Comparison of ENCODE assay signal across 8 cellular contexts in the genomic region with DNA sequence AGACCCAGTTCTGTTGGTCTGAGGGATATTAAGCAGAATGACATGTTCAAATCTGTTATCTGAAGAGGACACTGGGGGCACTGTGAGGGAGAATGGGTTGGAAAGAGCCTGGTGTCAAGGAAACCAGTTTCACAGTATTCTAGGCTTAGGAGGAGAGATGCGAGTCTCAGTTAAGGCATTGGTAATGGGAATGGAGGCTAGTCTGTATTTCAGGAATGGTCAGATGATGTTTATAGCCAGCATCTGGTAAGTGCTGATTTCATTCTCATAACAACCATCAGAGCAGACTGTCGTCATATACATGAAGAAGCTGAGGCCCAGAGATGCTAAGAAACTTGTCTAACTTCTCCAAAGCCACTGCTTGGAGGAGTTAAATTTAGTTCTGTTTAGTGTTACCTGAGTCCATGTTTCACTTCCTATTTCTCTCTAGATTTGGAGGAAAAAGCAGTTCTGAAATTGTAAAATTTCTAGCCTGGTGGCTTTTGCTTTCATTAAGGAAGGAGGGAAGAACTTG.
A peak's percentile ranks its signal among the peaks of the same experiment; 100 is the strongest.
DNase-seq lines count a peak whose midpoint lies in the region; ATAC-seq and TF ChIP-seq lines count a peak whose summit lies in the region.

No MANE protein-coding gene starts in this region.

- no peak for TF ChIP-seq EP300 in gastroesophageal sphincter (IDR thresholded peaks at IDR 0.05)

- no peak for TF ChIP-seq CTCF in GM13976 (IDR thresholded peaks at IDR 0.05; ENCODE audit: borderline replicate concordance, control extremely low read depth, extremely low read depth, insufficient read depth, missing control alignments)
- TF ChIP-seq CTCF in gastroesophageal sphincter (IDR thresholded peaks at IDR 0.05), result no peak
- TF ChIP-seq CTCF in heart left ventricle (IDR thresholded peaks at IDR 0.05), result no peak

- H3K9me3 ChIP-seq in gastroesophageal sphincter (no peaks in the 10 kb centered on the region), heart left ventricle (no peaks in the 10 kb centered on the region)

- H3K4me1 ChIP-seq in gastroesophageal sphincter (peaks cover 6 to 52% (median 12%) of the 10 kb centered on the region in 3 donors), heart left ventricle (peaks cover 0 to 70% (median 41%) of the 10 kb centered on the region in 12 donors)

- 79 to 81% methylated on average over 2 of the region's 2 CpGs for WGBS in gastroesophageal sphincter (ENCODE audit: low coverage in 1 of 2), 2 donors
- 82 to 91% (median 86%) methylated on average over 2 of the region's 2 CpGs for WGBS in heart left ventricle, 4 donors

- intact Hi-C loops in heart left ventricle (cut with DNase I), result loop anchor here in 4 of 10 donors (5.0 to 10.0 kb wide), 5 partner anchors 62 to 454 kb away; no protein-coding TSS in a partner anchor

- ATAC-seq in gastroesophageal sphincter, result no peak
- ATAC-seq in heart left ventricle, result no peak

- H3K27ac ChIP-seq in gastroesophageal sphincter (peak overlapping the region in 3 of 4 donors; percentile 61 to 99 (median 99)), heart left ventricle (peak overlapping the region in 2 of 12 donors; percentile 99 to 100)

- H3K36me3 ChIP-seq in gastroesophageal sphincter (no peaks in the 10 kb centered on the region), heart left ventricle (no peaks in the 10 kb centered on the region)

- peak; percentile 21 to 36 for DNase-seq in AML-193 (lab: John Stamatoyannopoulos, UW)
- peak; percentile 24 for DNase-seq in GM13976 (ENCODE audit: low spot score)
- peak; percentile 37 for DNase-seq in SK-N-DZ (ENCODE audit: low spot score)
- DNase-seq in NCI-H226, result no peak
- no peak for DNase-seq in heart left ventricle
- DNase-seq in UCSD-AML1 (lab: John Stamatoyannopoulos, UW; ENCODE audit: unreplicated experiment), result no peak
- no peak for DNase-seq in stimulated activated naive CD4-positive, alpha-beta T cell treated with Interleukin-2 at 50 U/mL for 16 hours (lab: John Stamatoyannopoulos, UW)

- TF ChIP-seq POLR2A in gastroesophageal sphincter (IDR thresholded peaks at IDR 0.05) (no peak), heart left ventricle (IDR thresholded peaks at IDR 0.05) (no peak)

- H3K4me3 ChIP-seq in gastroesophageal sphincter (no peak overlapping the region), heart left ventricle (peak overlapping the region in 1 of 12 donors; percentile 4)

- in situ Hi-C loops in GM13976 (cut with MboI; ENCODE audit: low sequenced_read_pairs, unreplicated experiment), result no loop called here

- H3K27me3 ChIP-seq in gastroesophageal sphincter (no peaks in the 10 kb centered on the region), heart left ventricle (no peaks in the 10 kb centered on the region)

Comparison
In these comparisons a context has a peak if more than half of its experiments do, and no peak if none do; other contexts are left out.
1. DNase-seq: peak in AML-193 (2 of 2), GM13976 (single experiment) and SK-N-DZ (single experiment); none in NCI-H226 (single experiment), heart left ventricle (0 of 5), UCSD-AML1 (single experiment) and stimulated activated naive CD4-positive, alpha-beta T cell treated with Interleukin-2 at 50 U/mL for 16 hours (single experiment).